In the genomic region with DNA sequence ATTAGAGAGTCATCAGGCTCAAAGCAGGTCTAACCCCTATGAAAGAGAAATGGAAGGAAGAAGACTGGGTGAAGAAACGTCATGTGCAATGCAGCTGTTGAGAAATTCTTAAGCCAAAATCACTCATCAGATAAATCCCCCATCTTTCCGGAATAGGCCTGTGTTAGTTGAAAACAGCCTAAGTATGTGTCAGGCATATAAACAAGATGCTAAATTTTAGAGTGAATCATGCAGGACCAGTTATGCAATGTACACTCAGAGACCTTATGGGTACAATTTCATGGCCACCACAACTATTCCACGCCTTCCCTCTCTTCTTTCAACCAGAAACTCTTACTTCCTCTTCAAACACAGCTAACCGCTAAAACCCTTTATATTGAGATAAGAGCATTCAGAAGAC, we compare ENCODE assay signal across 1 cellular context.
TF ChIP-seq lines count a peak whose summit lies in the region.

No MANE protein-coding gene starts in this region.

TF ChIP-seq in WTC11, 78 proteins besides CTCF, POLR2A, EP300 and RAD21 (continued from another document):
- TF ChIP-seq, protein P1, sequence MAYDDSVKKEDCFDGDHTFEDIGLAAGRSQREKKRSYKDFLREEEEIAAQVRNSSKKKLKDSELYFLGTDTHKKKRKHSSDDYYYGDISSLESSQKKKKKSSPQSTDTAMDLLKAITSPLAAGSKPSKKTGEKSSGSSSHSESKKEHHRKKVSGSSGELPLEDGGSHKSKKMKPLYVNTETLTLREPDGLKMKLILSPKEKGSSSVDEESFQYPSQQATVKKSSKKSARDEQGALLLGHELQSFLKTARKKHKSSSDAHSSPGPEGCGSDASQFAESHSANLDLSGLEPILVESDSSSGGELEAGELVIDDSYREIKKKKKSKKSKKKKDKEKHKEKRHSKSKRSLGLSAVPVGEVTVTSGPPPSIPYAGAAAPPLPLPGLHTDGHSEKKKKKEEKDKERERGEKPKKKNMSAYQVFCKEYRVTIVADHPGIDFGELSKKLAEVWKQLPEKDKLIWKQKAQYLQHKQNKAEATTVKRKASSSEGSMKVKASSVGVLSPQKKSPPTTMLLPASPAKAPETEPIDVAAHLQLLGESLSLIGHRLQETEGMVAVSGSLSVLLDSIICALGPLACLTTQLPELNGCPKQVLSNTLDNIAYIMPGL (CRISPR knock-in tag; IDR thresholded peaks at IDR 0.05), result no peak
- TF ChIP-seq MYBL2 (CRISPR knock-in tag; IDR thresholded peaks at IDR 0.05) (no peak), NR2C2 (CRISPR knock-in tag; IDR thresholded peaks at IDR 0.05) (no peak), ZNF219 (CRISPR knock-in tag; IDR thresholded peaks at IDR 0.05; ENCODE audit: borderline replicate concordance) (no peak)
